ENCODE assay signal across 29 cellular contexts in the genomic region with DNA sequence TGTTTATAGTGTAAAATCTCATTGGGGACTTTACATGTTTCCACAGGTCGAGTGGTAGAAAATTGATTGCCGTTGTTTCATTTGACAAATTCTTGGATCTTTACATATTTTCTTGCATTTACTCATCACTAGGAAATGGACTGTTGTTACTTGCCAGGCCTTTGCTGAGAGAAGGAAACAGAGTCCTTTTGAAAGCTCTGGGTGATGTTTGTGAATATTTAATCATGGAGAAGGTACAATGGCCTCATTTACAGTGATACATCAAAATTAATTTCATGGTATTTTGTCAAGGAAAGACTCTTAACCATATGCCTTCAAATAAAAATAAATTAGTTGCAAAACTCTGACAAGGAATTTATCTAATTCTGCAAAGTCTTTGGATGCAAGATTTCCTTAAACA.
"Had no signal": no experiment of that assay in that cellular context is flagged by ENCODE, and none has a peak within 500 bp of the region (broad histone marks: within the 10 kb centered on the region; RNA-seq: fewer than 3 reads in every experiment).

No MANE protein-coding gene starts in this region.

- ATAC-seq: naive thymus-derived CD8-positive, alpha-beta T cell; natural killer cell treated with Interleukin-12 subunit alpha and Interleukin-12 subunit beta and Interleukin-15 and Interleukin-18, amount 100 ng/mL, for 72 hours; pancreas; psoas muscle; right cardiac atrium; right lobe of liver; stimulated activated effector memory CD8-positive, alpha-beta T cell treated with anti-CD3 and anti-CD28 coated beads, Interleukin-12 subunit alpha, Interleukin-12 subunit beta, amount 100 ng/mL, for 72 hours; stimulated activated naive B cell treated with anti-CD40 and anti-IgM and Interleukin-4, amounts not matched to agents 10 μg/mL and 1 μg/mL and 100 μg/mL, for 72 hours had no signal

- H3K9me3 Mint-ChIP-seq: natural killer cell treated with Interleukin-12 subunit alpha and Interleukin-12 subunit beta and Interleukin-15 and Interleukin-18, amount 100 ng/mL, for 72 hours; neural crest cell; stimulated activated naive B cell treated with anti-CD40 and anti-IgM and Interleukin-4, amounts not matched to agents 10 μg/mL and 1 μg/mL and 100 μg/mL, for 72 hours; stimulated activated naive CD8-positive, alpha-beta T cell treated with anti-CD3 and anti-CD28 coated beads, Interleukin-15, Interleukin-2, amounts not matched to agents 100 ng/mL and 50 ng/mL, for 24 hours had no signal

- H3K9me3 ChIP-seq: neutrophil, pancreas, psoas muscle, right lobe of liver, sigmoid colon, stomach, thoracic aorta, thyroid gland, tibial nerve, upper lobe of left lung, vagina had no signal

- H3K36me3 Mint-ChIP-seq: naive thymus-derived CD8-positive, alpha-beta T cell; natural killer cell treated with Interleukin-12 subunit alpha and Interleukin-12 subunit beta and Interleukin-15 and Interleukin-18, amount 100 ng/mL, for 72 hours; stimulated activated effector memory CD8-positive, alpha-beta T cell treated with anti-CD3 and anti-CD28 coated beads, Interleukin-12 subunit alpha, Interleukin-12 subunit beta, amount 100 ng/mL, for 72 hours; stimulated activated naive B cell treated with anti-CD40 and anti-IgM and Interleukin-4, amounts not matched to agents 10 μg/mL and 1 μg/mL and 100 μg/mL, for 72 hours had no signal

- H3K4me3 Mint-ChIP-seq: naive thymus-derived CD8-positive, alpha-beta T cell; natural killer cell treated with Interleukin-12 subunit alpha and Interleukin-12 subunit beta and Interleukin-15 and Interleukin-18, amount 100 ng/mL, for 72 hours; nephron progenitor cell; neural crest cell; stimulated activated effector memory CD8-positive, alpha-beta T cell treated with anti-CD3 and anti-CD28 coated beads, Interleukin-12 subunit alpha, Interleukin-12 subunit beta, amount 100 ng/mL, for 72 hours; stimulated activated naive B cell treated with anti-CD40 and anti-IgM and Interleukin-4, amounts not matched to agents 10 μg/mL and 1 μg/mL and 100 μg/mL, for 72 hours; stimulated activated naive CD8-positive, alpha-beta T cell treated with anti-CD3 and anti-CD28 coated beads, Interleukin-15, Interleukin-2, amounts not matched to agents 100 ng/mL and 50 ng/mL, for 24 hours had no signal

- H3K27ac ChIP-seq: neutrophil, pancreas, psoas muscle, right lobe of liver, sigmoid colon, stomach, thoracic aorta, thyroid gland, tibial nerve, upper lobe of left lung, vagina had no signal

- H3K4me1 Mint-ChIP-seq: naive thymus-derived CD8-positive, alpha-beta T cell; neural crest cell; stimulated activated effector memory CD8-positive, alpha-beta T cell treated with anti-CD3 and anti-CD28 coated beads, Interleukin-12 subunit alpha, Interleukin-12 subunit beta, amount 100 ng/mL, for 72 hours; stimulated activated naive B cell treated with anti-CD40 and anti-IgM and Interleukin-4, amounts not matched to agents 10 μg/mL and 1 μg/mL and 100 μg/mL, for 72 hours had no signal

- DNase-seq: naive thymus-derived CD8-positive, alpha-beta T cell; nephron progenitor cell; nucleus accumbens; pancreas; posterior cingulate gyrus; psoas muscle; right cardiac atrium; right lobe of liver; sigmoid colon; small intestine; stimulated activated CD4-positive, alpha-beta T cell treated with anti-CD3 and anti-CD28 coated beads, Interleukin-15, amount 100 ng/mL, for 24 hours; stimulated activated CD4-positive, alpha-beta T cell treated with anti-CD3 and anti-CD28 coated beads, Interleukin-2, amount 100 ng/mL, for 24 hours; stimulated activated CD4-positive, alpha-beta T cell treated with anti-CD3 and anti-CD28 coated beads, Interleukin-2, amount 100 ng/mL, for 48 hours; stimulated activated CD4-positive, alpha-beta T cell treated with anti-CD3 and anti-CD28 coated beads, Interleukin-4, amount 100 ng/mL, for 24 hours; stimulated activated naive B cell treated with anti-CD40 and anti-IgM and Interleukin-4, amounts not matched to agents 10 μg/mL and 1 μg/mL and 100 μg/mL, for 72 hours; stimulated activated naive CD4-positive, alpha-beta T cell treated with Interleukin-2 at 50 U/mL for 16 hours; stomach; thyroid gland; trophoblast cell; upper lobe of left lung had no signal

- H3K27ac Mint-ChIP-seq: naive thymus-derived CD8-positive, alpha-beta T cell; natural killer cell treated with Interleukin-12 subunit alpha and Interleukin-12 subunit beta and Interleukin-15 and Interleukin-18, amount 100 ng/mL, for 72 hours; progenitor cell of endocrine pancreas; stimulated activated effector memory CD8-positive, alpha-beta T cell treated with anti-CD3 and anti-CD28 coated beads, Interleukin-12 subunit alpha, Interleukin-12 subunit beta, amount 100 ng/mL, for 72 hours; stimulated activated naive B cell treated with anti-CD40 and anti-IgM and Interleukin-4, amounts not matched to agents 10 μg/mL and 1 μg/mL and 100 μg/mL, for 72 hours; stimulated activated naive CD8-positive, alpha-beta T cell treated with anti-CD3 and anti-CD28 coated beads, Interleukin-15, Interleukin-2, amounts not matched to agents 100 ng/mL and 50 ng/mL, for 24 hours had no signal

- H3K27me3 Mint-ChIP-seq: natural killer cell treated with Interleukin-12 subunit alpha and Interleukin-12 subunit beta and Interleukin-15 and Interleukin-18, amount 100 ng/mL, for 72 hours; stimulated activated naive B cell treated with anti-CD40 and anti-IgM and Interleukin-4, amounts not matched to agents 10 μg/mL and 1 μg/mL and 100 μg/mL, for 72 hours had no signal

- H3K27me3 ChIP-seq: neutrophil, pancreas, right lobe of liver, sigmoid colon, stomach, thyroid gland, tibial nerve, upper lobe of left lung, vagina had no signal
